In genomic region chr2:205786976-205787375, GRCh38 we compare ENCODE assay signal across 1 cellular context.
TF ChIP-seq lines count a peak whose summit lies in the region.

No MANE protein-coding gene starts in this region.

TF ChIP-seq in SK-N-SH, 30 proteins besides CTCF, POLR2A, EP300 and RAD21 (continued from another document):
- TF ChIP-seq ZBTB33 (IDR thresholded peaks at IDR 0.05; ENCODE audit: borderline replicate concordance, low read depth) (no peak), SMC3 (IDR thresholded peaks at IDR 0.05; ENCODE audit: low read depth, low read length) (no peak)
